ENCODE assay signal across 8 cellular contexts in genomic region chr1:23370744-23371710, GRCh38. TPM values are rescaled to one million over a fixed set of nuclear protein-coding genes. Genes with fewer than 3 reads are reported as not detected.
DNase-seq lines count a peak whose midpoint lies in the region; ATAC-seq, FAIRE-seq and TF ChIP-seq lines count a peak whose summit lies in the region.

No MANE protein-coding gene starts in this region.

- no peaks in the 10 kb centered on the region for H3K27me3 Mint-ChIP-seq in activated CD4-positive, alpha-beta T cell treated with anti-CD3 and anti-CD28 coated beads, Interleukin-2, amount 10 ng/mL, durations not matched to agents 24 days and 14 days

- H3K36me3 ChIP-seq in kidney (ENCODE audit: control insufficient read depth in 1 of 2, insufficient read depth in 2 of 2, low read length in 2 of 2) (peaks cover 0 to 7% of the 10 kb centered on the region in 2 donors), thoracic aorta (no peaks in the 10 kb centered on the region)

- H3K27me3 ChIP-seq in thoracic aorta (replicated peaks; ENCODE audit: insufficient read depth): no peaks in the 10 kb centered on the region

- H3K36me3 Mint-ChIP-seq in activated CD4-positive, alpha-beta T cell treated with anti-CD3 and anti-CD28 coated beads, Interleukin-2, amount 10 ng/mL, durations not matched to agents 24 days and 14 days (ENCODE audit: low read depth): peaks cover 16% of the 10 kb centered on the region

- peaks cover 31 to 37% of the 10 kb centered on the region in 2 donors for H3K4me1 ChIP-seq in kidney (ENCODE audit: control insufficient read depth in 1 of 2, insufficient read depth in 1 of 2, low read depth in 1 of 2, low read length in 2 of 2)
- H3K4me1 ChIP-seq in thoracic aorta (ENCODE audit: control insufficient read depth in 1 of 2, low read depth in 2 of 2): peaks cover 14 to 37% of the 10 kb centered on the region in 2 donors

- ATAC-seq in thoracic aorta (ENCODE audit: insufficient number of reproducible peaks, low FRiP score, low read depth): no peak

- 36 to 41% (median 37%) methylated on average over 14 of the region's 14 CpGs for WGBS in adipose tissue, 3 donors

- peaks cover 5% of the 10 kb centered on the region for H3K9me3 Mint-ChIP-seq in activated CD4-positive, alpha-beta T cell treated with anti-CD3 and anti-CD28 coated beads, Interleukin-2, amount 10 ng/mL, durations not matched to agents 24 days and 14 days

- H3K9ac ChIP-seq in kidney (ENCODE audit: low read length in 2 of 2): peak overlapping the region in 1 of 2 donors; percentile 99

- intact Hi-C loops in activated CD4-positive, alpha-beta T cell treated with anti-CD3 and anti-CD28 coated beads, Interleukin-2, amount 10 ng/mL, durations not matched to agents 24 days and 14 days (cut with micrococcal nuclease): no loop called here
- intact Hi-C loops in kidney (cut with DNase I): no loop called here

- peak overlapping the region; percentile 29 to 100 for H3K4me3 ChIP-seq in kidney (ENCODE audit: low read length in 2 of 2)
- H3K4me3 ChIP-seq in thoracic aorta: peak overlapping the region; percentile 91

- peak overlapping the region; percentile 64 for H3K27ac Mint-ChIP-seq in activated CD4-positive, alpha-beta T cell treated with anti-CD3 and anti-CD28 coated beads, Interleukin-2, amount 10 ng/mL, durations not matched to agents 24 days and 14 days

- peak overlapping the region; percentile 94 for H3K4me3 Mint-ChIP-seq in activated CD4-positive, alpha-beta T cell treated with anti-CD3 and anti-CD28 coated beads, Interleukin-2, amount 10 ng/mL, durations not matched to agents 24 days and 14 days

- peaks cover 33% of the 10 kb centered on the region for H3K4me1 Mint-ChIP-seq in activated CD4-positive, alpha-beta T cell treated with anti-CD3 and anti-CD28 coated beads, Interleukin-2, amount 10 ng/mL, durations not matched to agents 24 days and 14 days

- no peaks in the 10 kb centered on the region for H3K9me3 ChIP-seq in kidney (ENCODE audit: control insufficient read depth in 1 of 2, low read length in 2 of 2)
- no peaks in the 10 kb centered on the region for H3K9me3 ChIP-seq in thoracic aorta

- TF ChIP-seq CTCF in kidney (IDR thresholded peaks at IDR 0.05; ENCODE audit: borderline replicate concordance, extremely low read depth, insufficient read depth) (no peak), thoracic aorta (IDR thresholded peaks at IDR 0.05) (no peak)

- peak overlapping the region; percentile 80 for H3K27ac ChIP-seq in adipose tissue (ENCODE audit: low read depth, low read length)
- H3K27ac ChIP-seq in kidney (ENCODE audit: low read depth in 2 of 2, low read length in 2 of 2): peak overlapping the region; percentile 71 to 99
- peak overlapping the region; percentile 34 to 98 for H3K27ac ChIP-seq in thoracic aorta

- DNase-seq in activated CD4-positive, alpha-beta T cell treated with anti-CD3 and anti-CD28 coated beads, Interleukin-2, amount 10 ng/mL, durations not matched to agents 24 days and 14 days: no peak
- DNase-seq in activated CD4-positive, alpha-beta T cell treated with anti-CD3 and anti-CD28 coated beads, Interleukin-2, amount 50 U/mL, for 48 hours: no peak
- DNase-seq in kidney (no peak), thoracic aorta (ENCODE audit: low spot score) (no peak), globus pallidus (ENCODE audit: low spot score) (no peak), NOMO-1 treated with dmso at 0.1 percent for 144 hours (lab: John Stamatoyannopoulos, UW; ENCODE audit: unreplicated experiment) (no peak), activated gamma-delta T cell treated with Interleukin-2 at 50 U/mL for 16 hours (no peak)

- FAIRE-seq in kidney (lab: Jason Lieb, UNC): no peak

RNA-seq across cellular contexts. Expression of gene ZNF436, which starts 1.4 kb away (rescaled TPM):
- total RNA-seq in activated CD4-positive, alpha-beta T cell treated with anti-CD3 and anti-CD28 coated beads, Interleukin-2, amount 10 ng/mL, durations not matched to agents 24 days and 14 days: 5.2 TPM in 2 replicates
- polyA plus RNA-seq in adipose tissue (10 to 100 TPM in 1 of 3 donors, 1 to 10 TPM in 2; 5.6 to 14.4 (median 7.4) TPM), kidney (ENCODE audit: insufficient read depth, low read depth, low replicate concordance) (4.6 TPM)
- total RNA-seq in kidney (19.8 TPM), thoracic aorta (10 to 100 TPM in 1 of 2 donors, 1 to 10 TPM in 1; 9.3 to 17.6 TPM)

RNA-seq across cellular contexts. Expression of gene HNRNPR, which starts 26.9 kb away (rescaled TPM):
- 229 and 235 TPM in 2 replicates for total RNA-seq in activated CD4-positive, alpha-beta T cell treated with anti-CD3 and anti-CD28 coated beads, Interleukin-2, amount 10 ng/mL, durations not matched to agents 24 days and 14 days
- polyA plus RNA-seq in adipose tissue: 100 to 1,000 TPM in 1 of 3 donors, 10 to 100 TPM in 2; 26.2 to 101 (median 63.8) TPM
- total RNA-seq in kidney: 126 TPM
- polyA plus RNA-seq in kidney (ENCODE audit: insufficient read depth, low read depth, low replicate concordance): 45.3 TPM
- 10 to 100 TPM; 56.3 to 97.3 TPM for total RNA-seq in thoracic aorta

RNA-seq across cellular contexts. Expression of gene TCEA3, which starts 53.5 kb away (rescaled TPM):
- 6.7 and 7.8 TPM in 2 replicates for total RNA-seq in activated CD4-positive, alpha-beta T cell treated with anti-CD3 and anti-CD28 coated beads, Interleukin-2, amount 10 ng/mL, durations not matched to agents 24 days and 14 days
- 10 to 100 TPM; 10.9 to 77.7 (median 19.1) TPM for polyA plus RNA-seq in adipose tissue
- total RNA-seq in kidney: 46.3 TPM
- polyA plus RNA-seq in kidney (ENCODE audit: insufficient read depth, low read depth, low replicate concordance): 93.2 TPM
- 10 to 100 TPM; 22.2 to 39.5 TPM for total RNA-seq in thoracic aorta
